ENCODE assay signal across 8 cellular contexts in genomic region chr4:109302366-109303140, GRCh38. TPM values are rescaled to one million over a fixed set of nuclear protein-coding genes. Genes with fewer than 3 reads are reported as not detected.
DNase-seq lines count a peak whose midpoint lies in the region; FAIRE-seq and TF ChIP-seq lines count a peak whose summit lies in the region.

Gene COL25A1, minus strand, starts transcription at chr4:109302658.

- no peak within 1 kb of the TSS for H2BK20ac ChIP-seq in H1 (ENCODE audit: low read length)

- no peak for FAIRE-seq in H1 (lab: Jason Lieb, UNC)

- no peak within 1 kb of the TSS for H3K14ac ChIP-seq in H1 (ENCODE audit: insufficient read length)

- no peaks in the 10 kb centered on the region for H3K9me3 ChIP-seq in H1 (ENCODE audit: insufficient read depth in 2 of 2, low read depth in 1 of 2, low read length in 1 of 2)

- WGBS in H1 (ENCODE audit: extremely low coverage in 1 of 2, insufficient coverage in 1 of 2, insufficient read length in 1 of 2, insufficient replicate concordance in 2 of 2, low coverage in 1 of 2, low lambda C conversion rate in 2 of 2, missing lambda C conversion rate in 1 of 2), 2 experiments: 3% methylated on average over 37 of the region's 75 CpGs; no CpG with 5 or more reads in 1 of the 2 experiments
- WGBS in mesendoderm (ENCODE audit: extremely low coverage, insufficient coverage, low lambda C conversion rate): no CpG with 5 or more reads among the region's 75 CpGs

- peaks cover 0 to 3% of the 10 kb centered on the region in 2 donors for H3K36me3 Mint-ChIP-seq in CD14-positive monocyte
- no peaks in the 10 kb centered on the region for H3K36me3 Mint-ChIP-seq in activated CD4-positive, alpha-beta memory T cell treated with anti-CD3 and anti-CD28 coated beads, Interleukin-2, amount 10 ng/mL, durations not matched to agents 7 days and 5 days (ENCODE audit: low read depth)

- H3K23me2 ChIP-seq in H1 (ENCODE audit: low read depth, low read length): peaks cover 13% of the 10 kb centered on the region

- TF ChIP-seq RAD21 in H1 (IDR thresholded peaks at IDR 0.05 in 1 of 2, conservative IDR thresholded peaks at IDR 0.05 in 1 of 2; ENCODE audit: low read depth in 2 of 2, low read length in 2 of 2): no peak

- H4K8ac ChIP-seq in H1 (ENCODE audit: extremely low read depth, insufficient read depth, low read length): peak within 1 kb of the TSS; percentile 84
- H4K8ac ChIP-seq in mesendoderm (ENCODE audit: low read depth, low read length): no peak within 1 kb of the TSS

- peak within 1 kb of the TSS; percentile 55 to 92 for H3K4me3 Mint-ChIP-seq in CD14-positive monocyte
- peak within 1 kb of the TSS; percentile 46 for H3K4me3 Mint-ChIP-seq in activated CD4-positive, alpha-beta memory T cell treated with anti-CD3 and anti-CD28 coated beads, Interleukin-2, amount 10 ng/mL, durations not matched to agents 7 days and 5 days

- H3K23ac ChIP-seq in H1 (ENCODE audit: insufficient read length) (no peak within 1 kb of the TSS), mesendoderm (ENCODE audit: low read length) (peak within 1 kb of the TSS; percentile 57)

- H3K4ac ChIP-seq in H1 (replicated peaks; ENCODE audit: insufficient read length, low read depth, low read length) (peak within 1 kb of the TSS; percentile 8), mesendoderm (ENCODE audit: low read depth, low read length) (peak within 1 kb of the TSS; percentile 22)

- no peak within 1 kb of the TSS for H3K27ac ChIP-seq in H1 (ENCODE audit: low read depth, low read length)
- H3K27ac ChIP-seq in mesendoderm (ENCODE audit: low read depth, low read length): peak within 1 kb of the TSS; percentile 60

- no peaks in the 10 kb centered on the region for H3K36me3 ChIP-seq in H1 (ENCODE audit: control insufficient read depth in 2 of 4, insufficient read depth in 4 of 4, low read length in 3 of 4)
- H3K36me3 ChIP-seq in mesendoderm (ENCODE audit: control insufficient read depth, insufficient read depth, low read length): no peaks in the 10 kb centered on the region

- CTCF ChIA-PET in activated CD4-positive, alpha-beta memory T cell treated with anti-CD3 and anti-CD28 coated beads, Interleukin-2, amount 10 ng/mL, durations not matched to agents 7 days and 5 days (lab: Charles Lee): no interaction called here
- CTCF ChIA-PET in H1 (lab: Charles Lee; ENCODE audit: partially characterized antibody): interaction anchor here (0.9 to 1.5 kb wide), 3 partner anchors 13 to 30 kb away, joined by 3 to 6 read pairs (median 3); no protein-coding TSS in a partner anchor

- peak within 1 kb of the TSS; percentile 79 for H2AFZ ChIP-seq in H1 (ENCODE audit: low read length)

- no peaks in the 10 kb centered on the region for H3K79me2 ChIP-seq in H1 (ENCODE audit: control insufficient read depth in 1 of 2, insufficient read depth in 2 of 2, low read length in 2 of 2)
- no peaks in the 10 kb centered on the region for H3K79me2 ChIP-seq in mesendoderm (ENCODE audit: control insufficient read depth, insufficient read depth, low read length)

- H3K4me1 ChIP-seq in H1 (replicated peaks in 1 of 4; ENCODE audit: control insufficient read depth in 3 of 4, insufficient read depth in 4 of 4, low read length in 3 of 4): peaks cover 0 to 14% (median 2%) of the 10 kb centered on the region in 4 experiments; a peak in 5 of 7 replicates
- no peaks in the 10 kb centered on the region for H3K4me1 ChIP-seq in mesendoderm (ENCODE audit: control insufficient read depth, low read depth, low read length)

- peak in 1 of 2 experiments; percentile 20; a peak in 1 of 3 replicates for TF ChIP-seq EP300 in H1 (IDR thresholded peaks at IDR 0.05; ENCODE audit: borderline replicate concordance in 1 of 2, low read depth in 2 of 2, low read length in 2 of 2)

- H3K18ac ChIP-seq in H1 (ENCODE audit: extremely low read depth, low read length) (peak within 1 kb of the TSS; percentile 95), mesendoderm (ENCODE audit: low read length) (peak within 1 kb of the TSS; percentile 52)

- H3K4me2 ChIP-seq in H1 (ENCODE audit: insufficient read depth in 1 of 2, low read depth in 2 of 2, low read length in 2 of 2) (peak within 1 kb of the TSS; percentile 81 to 90), mesendoderm (ENCODE audit: low read length) (peak within 1 kb of the TSS; percentile 78)

- peaks cover 0 to 2% of the 10 kb centered on the region in 2 experiments for H4K20me1 ChIP-seq in H1 (replicated peaks in 1 of 2; ENCODE audit: control insufficient read depth in 1 of 2, insufficient read depth in 2 of 2, low read length in 2 of 2)

- POLR2A ChIA-PET in activated CD4-positive, alpha-beta memory T cell treated with anti-CD3 and anti-CD28 coated beads, Interleukin-2, amount 10 ng/mL, durations not matched to agents 7 days and 5 days (lab: Charles Lee): no interaction called here
- POLR2A ChIA-PET in H1 (lab: Charles Lee; ENCODE audit: partially characterized antibody): interaction anchor here (0.6 to 1.7 kb wide), 18 partner anchors 9 to 682 kb away, joined by 3 to 6 read pairs (median 3); partner anchors contain the start of genes ETNPPL and RPL34

- no peak within 1 kb of the TSS for H2AK5ac ChIP-seq in H1 (ENCODE audit: low read depth, low read length)
- H2AK5ac ChIP-seq in mesendoderm (ENCODE audit: low read length): no peak within 1 kb of the TSS

- peak within 1 kb of the TSS; percentile 80 for H2BK5ac ChIP-seq in H1 (ENCODE audit: low read depth, low read length)
- H2BK5ac ChIP-seq in mesendoderm (ENCODE audit: low read length): peak within 1 kb of the TSS; percentile 39

- H4K5ac ChIP-seq in H1 (ENCODE audit: insufficient read length, low read depth, low read length) (no peak within 1 kb of the TSS), mesendoderm (ENCODE audit: low read length) (no peak within 1 kb of the TSS)

- H2BK120ac ChIP-seq in H1 (replicated peaks; ENCODE audit: low read depth, low read length) (no peak within 1 kb of the TSS), mesendoderm (ENCODE audit: low read depth, low read length) (no peak within 1 kb of the TSS)

- H3K27ac Mint-ChIP-seq in CD14-positive monocyte: no peak within 1 kb of the TSS
- peak within 1 kb of the TSS; percentile 34 for H3K27ac Mint-ChIP-seq in activated CD4-positive, alpha-beta memory T cell treated with anti-CD3 and anti-CD28 coated beads, Interleukin-2, amount 10 ng/mL, durations not matched to agents 7 days and 5 days

- peak within 1 kb of the TSS; percentile 81 for H2BK12ac ChIP-seq in H1 (ENCODE audit: low read depth, low read length)

- peak within 1 kb of the TSS; percentile 90 for H3K56ac ChIP-seq in H1 (replicated peaks; ENCODE audit: insufficient read length, low read depth, low read length)
- peak within 1 kb of the TSS; percentile 83 for H3K56ac ChIP-seq in mesendoderm (ENCODE audit: low read length)

- H3K9ac ChIP-seq in H1 (replicated peaks in 1 of 4; ENCODE audit: extremely low read depth in 1 of 4, low read depth in 3 of 4, low read length in 3 of 4) (peak within 1 kb of the TSS in 3 of 4 experiments; percentile 13 to 81 (median 20); a peak in 6 of 7 replicates), mesendoderm (ENCODE audit: low read length) (peak within 1 kb of the TSS; percentile 61)

- intact Hi-C loops in CD14-positive monocyte (cut with micrococcal nuclease): no loop called here

- H3K4me1 Mint-ChIP-seq in CD14-positive monocyte: peaks cover 17% of the 10 kb centered on the region
- H3K4me1 Mint-ChIP-seq in activated CD4-positive, alpha-beta memory T cell treated with anti-CD3 and anti-CD28 coated beads, Interleukin-2, amount 10 ng/mL, durations not matched to agents 7 days and 5 days: peaks cover 14% of the 10 kb centered on the region

- TF ChIP-seq POLR2A in H1 (IDR thresholded peaks at IDR 0.05; ENCODE audit: control extremely low read depth in 1 of 2, low read depth in 2 of 2, low read length in 2 of 2): peak; percentile 67 to 82; a peak in 2 of 3 replicates

- no peaks in the 10 kb centered on the region for H3K79me1 ChIP-seq in H1 (ENCODE audit: low read depth, low read length)
- H3K79me1 ChIP-seq in mesendoderm (ENCODE audit: low read length): no peaks in the 10 kb centered on the region

- DNase-seq in CD14-positive monocyte (ENCODE audit: low spot score) (no peak), LNCaP clone FGC (ENCODE audit: low read depth) (no peak), H1 (ENCODE audit: low read depth in 1 of 2, low spot score in 2 of 2) (peak; percentile 88 to 90), mesendoderm (peak; percentile 95), NCI-H345 (lab: John Stamatoyannopoulos, UW) (no peak), NCI-H2029 (lab: John Stamatoyannopoulos, UW) (no peak)
- peak; percentile 21 for DNase-seq in activated CD4-positive, alpha-beta memory T cell treated with anti-CD3 and anti-CD28 coated beads, Interleukin-2, amount 10 ng/mL, durations not matched to agents 7 days and 5 days
- DNase-seq in stimulated activated CD8-positive, alpha-beta memory T cell treated with anti-CD3 and anti-CD28 coated beads, Interleukin-7, amount 100 ng/mL, for 24 hours (ENCODE audit: low read depth): peak; percentile 3

- H3K27me3 ChIP-seq in H1 (replicated peaks in 1 of 4; ENCODE audit: control insufficient read depth in 3 of 4, extremely low read depth in 1 of 4, insufficient read depth in 3 of 4, low read length in 3 of 4) (peaks cover 11 to 22% (median 16%) of the 10 kb centered on the region in 4 experiments), mesendoderm (ENCODE audit: insufficient read depth, low read length, poor library complexity) (peaks cover 4% of the 10 kb centered on the region)

- peak within 1 kb of the TSS; percentile 23; the same call in 1 of the 2 replicates for H2BK15ac ChIP-seq in H1 (ENCODE audit: low read length)
- H2BK15ac ChIP-seq in mesendoderm (replicated peaks; ENCODE audit: low read depth): no peak within 1 kb of the TSS

- H3K9me3 Mint-ChIP-seq in CD14-positive monocyte: peaks cover 0 to 21% (median 10%) of the 10 kb centered on the region in 7 donors
- H3K9me3 Mint-ChIP-seq in activated CD4-positive, alpha-beta memory T cell treated with anti-CD3 and anti-CD28 coated beads, Interleukin-2, amount 10 ng/mL, durations not matched to agents 7 days and 5 days: no peaks in the 10 kb centered on the region

- TF ChIP-seq CTCF in CD14-positive monocyte (IDR thresholded peaks at IDR 0.05) (no peak), LNCaP clone FGC (IDR thresholded peaks at IDR 0.05; ENCODE audit: control insufficient read depth, extremely low read depth, insufficient read depth) (no peak), H1 (IDR thresholded peaks at IDR 0.05; ENCODE audit: control extremely low read depth in 1 of 3, insufficient read depth in 1 of 3, low read depth in 1 of 3, low read length in 3 of 3) (no peak)

- H4K91ac ChIP-seq in H1 (replicated peaks; ENCODE audit: insufficient read length, low read length): peak within 1 kb of the TSS; percentile 93

- peaks cover 58 to 78% (median 63%) of the 10 kb centered on the region in 3 donors for H3K27me3 Mint-ChIP-seq in CD14-positive monocyte (ENCODE audit: low read depth in 3 of 3)
- peaks cover 74% of the 10 kb centered on the region for H3K27me3 Mint-ChIP-seq in activated CD4-positive, alpha-beta memory T cell treated with anti-CD3 and anti-CD28 coated beads, Interleukin-2, amount 10 ng/mL, durations not matched to agents 7 days and 5 days

- H3K4me3 ChIP-seq in LNCaP clone FGC (ENCODE audit: low read depth, low read length) (peak within 1 kb of the TSS; percentile 11; the same call in 1 of the 2 replicates), H1 (ENCODE audit: extremely low read depth in 1 of 4, insufficient read depth in 2 of 4, low read depth in 3 of 4, low read length in 4 of 4) (peak within 1 kb of the TSS; percentile 36 to 75 (median 54)), mesendoderm (ENCODE audit: low read length) (peak within 1 kb of the TSS; percentile 39)

RNA-seq across cellular contexts. Expression of gene COL25A1, which starts in this region (rescaled TPM):
- polyA plus RNA-seq in CD14-positive monocyte (not detected), H1 (2011; rRNA removed) (1.1 and 1.6 TPM in 2 replicates)
- total RNA-seq in activated CD4-positive, alpha-beta memory T cell treated with anti-CD3 and anti-CD28 coated beads, Interleukin-2, amount 10 ng/mL, durations not matched to agents 7 days and 5 days: not detected
- total RNA-seq in H1 (2021; fragmentation: NEBNext Ultra II Directional; extraction: Animal tissue kit (Norgen Biotek cat#: 25700)): 4.5 and 8.3 TPM in 2 replicates
- 1.7 TPM for polyA plus RNA-seq in H1 (2011; cell fraction: cytosol; rRNA removed)
- 3.2 TPM for polyA plus RNA-seq in H1 (2011; cell fraction: nucleus; rRNA removed)
- 1.6 to 2.1 TPM (median 1.9 TPM) in 4 replicates for polyA plus RNA-seq in H1 (2012, experiment 1 of 2)
- 0.13 TPM for polyA plus RNA-seq in H1 (2012, experiment 2 of 2)
- polyA plus RNA-seq in H1 (2013, experiment 1 of 2): 3.1 TPM
- 3.3 TPM for polyA plus RNA-seq in H1 (2013, experiment 2 of 2)
- polyA minus RNA-seq in H1 (2011; rRNA and poly(A)+ RNA removed): 1.8 and 2.6 TPM in 2 replicates
- 2.6 TPM for polyA minus RNA-seq in H1 (2011; cell fraction: cytosol; rRNA and poly(A)+ RNA removed)
- polyA minus RNA-seq in H1 (2011; cell fraction: nucleus; rRNA and poly(A)+ RNA removed): 11.6 TPM
- polyA plus RNA-seq in mesendoderm (2013, experiment 1 of 2): 0.59 TPM
- polyA plus RNA-seq in mesendoderm (2013, experiment 2 of 2): 0.97 TPM

Comparison
In these comparisons a context has a peak if more than half of its experiments do, and no peak if none do; other contexts are left out.
1. Peak in DNase-seq in activated CD4-positive, alpha-beta memory T cell treated with anti-CD3 and anti-CD28 coated beads, Interleukin-2, amount 10 ng/mL, durations not matched to agents 7 days and 5 days; RNA of the gene not detected or under 1 TPM.
2. DNase-seq: peak in H1 (2 of 2), mesendoderm (single experiment) and stimulated activated CD8-positive, alpha-beta memory T cell treated with anti-CD3 and anti-CD28 coated beads, Interleukin-7, amount 100 ng/mL, for 24 hours (single experiment); none in CD14-positive monocyte (single experiment), LNCaP clone FGC (single experiment), NCI-H345 (single experiment) and NCI-H2029 (single experiment).
3. Peak in every context shown above with its lines, with median percentiles within 50 percentile points of each other: H3K4me3 ChIP-seq.